1 cellular context compared by ENCODE assay signal in the genomic region with DNA sequence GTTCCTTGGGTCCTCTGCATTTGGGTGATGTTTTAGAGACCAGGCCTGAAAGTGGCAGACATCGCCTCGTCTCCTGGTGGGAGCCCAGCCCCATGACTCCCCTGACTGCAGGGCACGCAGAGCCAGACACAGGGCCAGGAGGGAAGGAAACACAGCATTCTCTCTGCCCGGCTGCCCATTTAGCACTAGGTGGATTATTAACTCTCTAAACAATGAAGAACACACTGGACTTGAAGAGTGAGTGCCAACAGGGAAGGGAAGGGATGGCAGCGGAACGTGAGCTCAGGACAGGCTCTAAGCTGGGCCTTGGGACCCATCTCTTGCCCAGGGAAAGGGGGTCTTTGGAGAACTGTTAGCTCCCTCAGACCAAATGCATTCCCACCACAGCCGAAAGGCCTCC.
TF ChIP-seq lines count a peak whose summit lies in the region.

No MANE protein-coding gene starts in this region.

TF ChIP-seq in H1, 55 proteins besides CTCF, POLR2A, EP300 and RAD21 (continued from another document):
- TF ChIP-seq, protein P1, sequence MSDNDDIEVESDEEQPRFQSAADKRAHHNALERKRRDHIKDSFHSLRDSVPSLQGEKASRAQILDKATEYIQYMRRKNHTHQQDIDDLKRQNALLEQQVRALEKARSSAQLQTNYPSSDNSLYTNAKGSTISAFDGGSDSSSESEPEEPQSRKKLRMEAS (IDR thresholded peaks at IDR 0.05) = no peak
- TF ChIP-seq BRCA1 (IDR thresholded peaks at IDR 0.05; ENCODE audit: low read depth, low read length) (no peak), HDAC2 (IDR thresholded peaks at IDR 0.05; ENCODE audit: borderline replicate concordance in 1 of 2, low read depth in 2 of 2, low read length in 2 of 2) (no peak), TEAD4 (IDR thresholded peaks at IDR 0.05; ENCODE audit: low read depth, low read length) (no peak), ZNF274 (IDR thresholded peaks at IDR 0.05; ENCODE audit: borderline replicate concordance, extremely low read depth, low read length) (no peak), NANOG (IDR thresholded peaks at IDR 0.05; ENCODE audit: insufficient read depth, low read depth, low read length, poor library complexity, severe bottlenecking) (no peak), CHD1 (IDR thresholded peaks at IDR 0.05; ENCODE audit: low read depth, low read length) (no peak)
- TF ChIP-seq, protein P2, sequence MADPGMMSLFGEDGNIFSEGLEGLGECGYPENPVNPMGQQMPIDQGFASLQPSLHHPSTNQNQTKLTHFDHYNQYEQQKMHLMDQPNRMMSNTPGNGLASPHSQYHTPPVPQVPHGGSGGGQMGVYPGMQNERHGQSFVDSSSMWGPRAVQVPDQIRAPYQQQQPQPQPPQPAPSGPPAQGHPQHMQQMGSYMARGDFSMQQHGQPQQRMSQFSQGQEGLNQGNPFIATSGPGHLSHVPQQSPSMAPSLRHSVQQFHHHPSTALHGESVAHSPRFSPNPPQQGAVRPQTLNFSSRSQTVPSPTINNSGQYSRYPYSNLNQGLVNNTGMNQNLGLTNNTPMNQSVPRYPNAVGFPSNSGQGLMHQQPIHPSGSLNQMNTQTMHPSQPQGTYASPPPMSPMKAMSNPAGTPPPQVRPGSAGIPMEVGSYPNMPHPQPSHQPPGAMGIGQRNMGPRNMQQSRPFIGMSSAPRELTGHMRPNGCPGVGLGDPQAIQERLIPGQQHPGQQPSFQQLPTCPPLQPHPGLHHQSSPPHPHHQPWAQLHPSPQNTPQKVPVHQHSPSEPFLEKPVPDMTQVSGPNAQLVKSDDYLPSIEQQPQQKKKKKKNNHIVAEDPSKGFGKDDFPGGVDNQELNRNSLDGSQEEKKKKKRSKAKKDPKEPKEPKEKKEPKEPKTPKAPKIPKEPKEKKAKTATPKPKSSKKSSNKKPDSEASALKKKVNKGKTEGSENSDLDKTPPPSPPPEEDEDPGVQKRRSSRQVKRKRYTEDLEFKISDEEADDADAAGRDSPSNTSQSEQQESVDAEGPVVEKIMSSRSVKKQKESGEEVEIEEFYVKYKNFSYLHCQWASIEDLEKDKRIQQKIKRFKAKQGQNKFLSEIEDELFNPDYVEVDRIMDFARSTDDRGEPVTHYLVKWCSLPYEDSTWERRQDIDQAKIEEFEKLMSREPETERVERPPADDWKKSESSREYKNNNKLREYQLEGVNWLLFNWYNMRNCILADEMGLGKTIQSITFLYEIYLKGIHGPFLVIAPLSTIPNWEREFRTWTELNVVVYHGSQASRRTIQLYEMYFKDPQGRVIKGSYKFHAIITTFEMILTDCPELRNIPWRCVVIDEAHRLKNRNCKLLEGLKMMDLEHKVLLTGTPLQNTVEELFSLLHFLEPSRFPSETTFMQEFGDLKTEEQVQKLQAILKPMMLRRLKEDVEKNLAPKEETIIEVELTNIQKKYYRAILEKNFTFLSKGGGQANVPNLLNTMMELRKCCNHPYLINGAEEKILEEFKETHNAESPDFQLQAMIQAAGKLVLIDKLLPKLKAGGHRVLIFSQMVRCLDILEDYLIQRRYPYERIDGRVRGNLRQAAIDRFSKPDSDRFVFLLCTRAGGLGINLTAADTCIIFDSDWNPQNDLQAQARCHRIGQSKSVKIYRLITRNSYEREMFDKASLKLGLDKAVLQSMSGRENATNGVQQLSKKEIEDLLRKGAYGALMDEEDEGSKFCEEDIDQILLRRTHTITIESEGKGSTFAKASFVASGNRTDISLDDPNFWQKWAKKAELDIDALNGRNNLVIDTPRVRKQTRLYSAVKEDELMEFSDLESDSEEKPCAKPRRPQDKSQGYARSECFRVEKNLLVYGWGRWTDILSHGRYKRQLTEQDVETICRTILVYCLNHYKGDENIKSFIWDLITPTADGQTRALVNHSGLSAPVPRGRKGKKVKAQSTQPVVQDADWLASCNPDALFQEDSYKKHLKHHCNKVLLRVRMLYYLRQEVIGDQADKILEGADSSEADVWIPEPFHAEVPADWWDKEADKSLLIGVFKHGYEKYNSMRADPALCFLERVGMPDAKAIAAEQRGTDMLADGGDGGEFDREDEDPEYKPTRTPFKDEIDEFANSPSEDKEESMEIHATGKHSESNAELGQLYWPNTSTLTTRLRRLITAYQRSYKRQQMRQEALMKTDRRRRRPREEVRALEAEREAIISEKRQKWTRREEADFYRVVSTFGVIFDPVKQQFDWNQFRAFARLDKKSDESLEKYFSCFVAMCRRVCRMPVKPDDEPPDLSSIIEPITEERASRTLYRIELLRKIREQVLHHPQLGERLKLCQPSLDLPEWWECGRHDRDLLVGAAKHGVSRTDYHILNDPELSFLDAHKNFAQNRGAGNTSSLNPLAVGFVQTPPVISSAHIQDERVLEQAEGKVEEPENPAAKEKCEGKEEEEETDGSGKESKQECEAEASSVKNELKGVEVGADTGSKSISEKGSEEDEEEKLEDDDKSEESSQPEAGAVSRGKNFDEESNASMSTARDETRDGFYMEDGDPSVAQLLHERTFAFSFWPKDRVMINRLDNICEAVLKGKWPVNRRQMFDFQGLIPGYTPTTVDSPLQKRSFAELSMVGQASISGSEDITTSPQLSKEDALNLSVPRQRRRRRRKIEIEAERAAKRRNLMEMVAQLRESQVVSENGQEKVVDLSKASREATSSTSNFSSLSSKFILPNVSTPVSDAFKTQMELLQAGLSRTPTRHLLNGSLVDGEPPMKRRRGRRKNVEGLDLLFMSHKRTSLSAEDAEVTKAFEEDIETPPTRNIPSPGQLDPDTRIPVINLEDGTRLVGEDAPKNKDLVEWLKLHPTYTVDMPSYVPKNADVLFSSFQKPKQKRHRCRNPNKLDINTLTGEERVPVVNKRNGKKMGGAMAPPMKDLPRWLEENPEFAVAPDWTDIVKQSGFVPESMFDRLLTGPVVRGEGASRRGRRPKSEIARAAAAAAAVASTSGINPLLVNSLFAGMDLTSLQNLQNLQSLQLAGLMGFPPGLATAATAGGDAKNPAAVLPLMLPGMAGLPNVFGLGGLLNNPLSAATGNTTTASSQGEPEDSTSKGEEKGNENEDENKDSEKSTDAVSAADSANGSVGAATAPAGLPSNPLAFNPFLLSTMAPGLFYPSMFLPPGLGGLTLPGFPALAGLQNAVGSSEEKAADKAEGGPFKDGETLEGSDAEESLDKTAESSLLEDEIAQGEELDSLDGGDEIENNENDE (IDR thresholded peaks at IDR 0.05; ENCODE audit: insufficient replicate concordance, low read length) = no peak
